In the genomic region with DNA sequence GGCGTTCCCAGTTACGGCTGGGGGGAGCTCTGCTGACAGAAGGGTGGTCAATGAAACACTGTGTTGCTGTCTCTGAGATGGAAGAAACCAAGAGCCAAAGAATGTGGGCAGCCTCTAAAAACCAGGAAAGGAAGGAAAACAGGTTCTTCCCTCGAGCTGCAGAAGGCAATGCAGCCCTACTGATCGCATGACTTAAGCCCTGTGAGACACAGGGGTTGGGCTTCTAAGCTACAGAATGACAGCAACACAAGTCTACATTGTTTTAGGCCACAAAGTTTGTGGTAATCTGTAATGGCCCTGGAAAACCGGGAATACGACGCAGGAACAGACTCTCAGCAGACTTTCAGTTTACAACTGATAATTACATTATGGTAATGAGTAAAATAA, we compare ENCODE assay signal across 23 cellular contexts. TPM values are rescaled to one million over a fixed set of nuclear protein-coding genes. Genes with fewer than 3 reads are reported as not detected.
"Had no signal": no experiment of that assay in that cellular context is flagged by ENCODE, and none has a peak within 500 bp of the region (broad histone marks: within the 10 kb centered on the region; RNA-seq: fewer than 3 reads in every experiment).

No MANE protein-coding gene starts in this region.

- H3K36me3 Mint-ChIP-seq: memory B cell; naive thymus-derived CD4-positive, alpha-beta T cell; stimulated activated effector memory CD8-positive, alpha-beta T cell treated with anti-CD3 and anti-CD28 coated beads, Interleukin-12 subunit alpha, Interleukin-12 subunit beta, amount 100 ng/mL, for 72 hours had no signal

- H3K36me3 ChIP-seq: uterus had no signal

- H3K4me1 Mint-ChIP-seq: memory B cell; naive thymus-derived CD4-positive, alpha-beta T cell; nephron progenitor cell; stimulated activated effector memory CD8-positive, alpha-beta T cell treated with anti-CD3 and anti-CD28 coated beads, Interleukin-12 subunit alpha, Interleukin-12 subunit beta, amount 100 ng/mL, for 72 hours had no signal

- H3K27me3 ChIP-seq: esophagus squamous epithelium, right lobe of liver, suprapubic skin, thyroid gland, uterus had no signal

- H3K9me3 Mint-ChIP-seq: memory B cell; naive thymus-derived CD4-positive, alpha-beta T cell; nephron progenitor cell; stimulated activated effector memory CD8-positive, alpha-beta T cell treated with anti-CD3 and anti-CD28 coated beads, Interleukin-12 subunit alpha, Interleukin-12 subunit beta, amount 100 ng/mL, for 72 hours; type B pancreatic cell had no signal

- H3K79me2 ChIP-seq: parathyroid adenoma had no signal

- H3K27ac Mint-ChIP-seq: memory B cell; naive thymus-derived CD4-positive, alpha-beta T cell; nephron progenitor cell; stimulated activated effector memory CD8-positive, alpha-beta T cell treated with anti-CD3 and anti-CD28 coated beads, Interleukin-12 subunit alpha, Interleukin-12 subunit beta, amount 100 ng/mL, for 72 hours; type B pancreatic cell had no signal

- H3K4me3 Mint-ChIP-seq: memory B cell; naive thymus-derived CD4-positive, alpha-beta T cell; nephron progenitor cell; stimulated activated effector memory CD8-positive, alpha-beta T cell treated with anti-CD3 and anti-CD28 coated beads, Interleukin-12 subunit alpha, Interleukin-12 subunit beta, amount 100 ng/mL, for 72 hours; type B pancreatic cell had no signal

- DNase-seq: effector CD4-positive, alpha-beta T cell; esophagus squamous epithelium; left cardiac atrium; left ventricle myocardium inferior; lower lobe of right lung; naive thymus-derived CD4-positive, alpha-beta T cell; nephron progenitor cell; psoas muscle; retina; right lobe of liver; stimulated activated CD4-positive, alpha-beta T cell treated with anti-CD3 and anti-CD28 coated beads, Interleukin-4, amount 100 ng/mL, for 1 hour; stimulated activated CD8-positive, alpha-beta memory T cell treated with anti-CD3 and anti-CD28 coated beads, Interleukin-4, amount 100 ng/mL, for 48 hours; stimulated activated naive CD8-positive, alpha-beta T cell treated with anti-CD3 and anti-CD28 coated beads, Interleukin-15, Interleukin-2, amounts not matched to agents 100 U/mL and 50 U/mL, for 24 hours; thyroid gland; uterus had no signal

- H3K9me3 ChIP-seq: esophagus squamous epithelium, left ventricle myocardium inferior, lower lobe of right lung, psoas muscle, right lobe of liver, suprapubic skin, thyroid gland, uterus had no signal

- ATAC-seq: left cardiac atrium; lower lobe of right lung; naive thymus-derived CD4-positive, alpha-beta T cell; psoas muscle; stimulated activated effector memory CD8-positive, alpha-beta T cell treated with anti-CD3 and anti-CD28 coated beads, Interleukin-12 subunit alpha, Interleukin-12 subunit beta, amount 100 ng/mL, for 72 hours; stimulated activated naive CD8-positive, alpha-beta T cell treated with anti-CD3 and anti-CD28 coated beads, Interleukin-15, Interleukin-2, amounts not matched to agents 100 U/mL and 50 U/mL, for 24 hours had no signal

- H3K27me3 Mint-ChIP-seq: memory B cell, type B pancreatic cell had no signal

- H2AFZ ChIP-seq: parathyroid adenoma had no signal

- H3K27ac ChIP-seq: coronary artery, esophagus squamous epithelium, left ventricle myocardium inferior, lower lobe of right lung, parathyroid adenoma, psoas muscle, right lobe of liver, suprapubic skin, thyroid gland, uterus had no signal

- H3K4me1 ChIP-seq: esophagus squamous epithelium, left ventricle myocardium inferior, lower lobe of right lung, parathyroid adenoma, psoas muscle, right lobe of liver, suprapubic skin, thyroid gland, uterus had no signal

- H3K4me3 ChIP-seq: coronary artery, esophagus squamous epithelium, left ventricle myocardium inferior, lower lobe of right lung, psoas muscle, right lobe of liver, suprapubic skin, thyroid gland, uterus had no signal

RNA-seq across cellular contexts. Expression of gene MTNR1A, which starts 38.2 kb away (rescaled TPM):
- total RNA-seq: dermis microvascular lymphatic vessel endothelial cell; esophagus squamous epithelium; left cardiac atrium; left ventricle myocardium inferior; lower lobe of right lung; naive thymus-derived CD4-positive, alpha-beta T cell; omental fat pad; psoas muscle; suprapubic skin; thyroid gland had no signal
- polyA plus RNA-seq: naive thymus-derived CD4-positive, alpha-beta T cell; psoas muscle had no signal
